21 cellular contexts compared by ENCODE assay signal in the genomic region with DNA sequence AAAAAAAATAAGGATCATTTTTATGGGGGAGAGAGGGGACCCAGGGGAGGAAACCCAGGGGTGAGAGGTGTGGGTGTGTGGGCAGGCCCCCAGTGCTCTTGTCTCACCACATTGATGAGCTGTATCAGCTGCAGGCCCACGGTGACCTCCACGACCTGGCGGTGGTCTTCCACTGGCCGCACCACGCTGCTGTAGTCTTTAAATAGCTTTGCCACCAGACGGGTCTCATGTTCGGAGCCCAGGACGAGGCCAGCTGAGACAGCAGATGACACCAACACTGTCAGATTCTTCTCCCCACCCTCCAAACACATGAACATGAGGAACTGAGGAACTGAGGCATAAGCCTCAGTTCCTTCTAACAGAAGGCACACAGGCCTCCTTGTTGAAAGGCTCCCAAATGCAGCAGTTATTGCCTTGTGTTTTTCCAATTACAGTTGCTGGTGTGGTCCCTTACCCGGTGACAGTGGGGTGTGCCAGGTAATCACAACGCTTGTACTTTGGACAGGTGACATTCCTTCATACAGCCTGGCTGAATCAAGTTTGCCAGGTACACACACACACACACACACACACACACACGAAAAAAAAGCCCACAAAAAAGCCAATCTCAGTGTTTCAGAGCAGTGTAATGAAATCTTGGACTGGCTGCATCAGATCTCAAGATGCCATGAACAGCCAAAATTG. TPM values are rescaled to one million over a fixed set of nuclear protein-coding genes. Genes with fewer than 3 reads are reported as not detected.
DNase-seq lines count a peak whose midpoint lies in the region; ATAC-seq and TF ChIP-seq lines count a peak whose summit lies in the region.
"Had no signal": no experiment of that assay in that cellular context is flagged by ENCODE, and none has a peak within 500 bp of the region (broad histone marks: within the 10 kb centered on the region; RNA-seq: fewer than 3 reads in every experiment).

No MANE protein-coding gene starts in this region.

- H3K18ac ChIP-seq in trophoblast cell (ENCODE audit: low read length) = no peak overlapping the region

- H2BK5ac ChIP-seq in trophoblast cell (ENCODE audit: low read depth, low read length, poor library complexity) = no peak overlapping the region

- H3K14ac ChIP-seq in trophoblast cell (ENCODE audit: low read length) = no peak overlapping the region

- peak overlapping the region; percentile 45 for H2AK5ac ChIP-seq in trophoblast cell (ENCODE audit: low read length)

- H3K4me1 ChIP-seq in BLaER1 (peaks cover 41% of the 10 kb centered on the region), colonic mucosa (no peaks in the 10 kb centered on the region), mucosa of descending colon (ENCODE audit: low read depth) (peaks cover 6% of the 10 kb centered on the region), trophoblast cell (ENCODE audit: control insufficient read depth in 1 of 2, insufficient read depth in 2 of 2, low read length in 2 of 2) (peaks cover 3 to 6% of the 10 kb centered on the region in 2 experiments), Karpas-422 (ENCODE audit: low read length) (no peaks in the 10 kb centered on the region)
- H3K4me1 ChIP-seq: Caco-2 had no signal

- H3K79me1 ChIP-seq in trophoblast cell (ENCODE audit: low read length) = no peaks in the 10 kb centered on the region

- intact Hi-C loops in colonic mucosa (cut with DNase I) = no loop called here
- intact Hi-C loops in mucosa of descending colon (cut with DNase I, micrococcal nuclease) = no loop called here

- H3K9me3 Mint-ChIP-seq in mesothelial cell of epicardium = no peaks in the 10 kb centered on the region
- H3K9me3 Mint-ChIP-seq: CD8-positive, alpha-beta T cell had no signal

- H3K27me3 Mint-ChIP-seq in mesothelial cell of epicardium (ENCODE audit: low read depth) = no peaks in the 10 kb centered on the region

- no peaks in the 10 kb centered on the region for H3K79me2 ChIP-seq in trophoblast cell (ENCODE audit: control insufficient read depth, insufficient read depth, low read length, poor library complexity)
- no peaks in the 10 kb centered on the region for H3K79me2 ChIP-seq in Karpas-422 (ENCODE audit: low read length)

- H3K4ac ChIP-seq in trophoblast cell (ENCODE audit: low read depth, low read length) = no peak overlapping the region

- H4K20me1 ChIP-seq in BLaER1 (no peaks in the 10 kb centered on the region), Karpas-422 (ENCODE audit: insufficient read depth, low read depth, low read length) (no peaks in the 10 kb centered on the region)

- H3K9ac ChIP-seq in BLaER1 (no peak overlapping the region), colonic mucosa (ENCODE audit: low read depth in 2 of 2, low read length in 2 of 2) (no peak overlapping the region), trophoblast cell (ENCODE audit: low read length) (no peak overlapping the region), Karpas-422 (ENCODE audit: low read length) (no peak overlapping the region)
- H3K9ac ChIP-seq: GM23248 had no signal

- TF ChIP-seq CTCF in colonic mucosa (IDR thresholded peaks at IDR 0.05) (no peak), mucosa of descending colon (IDR thresholded peaks at IDR 0.05) (no peak), mesothelial cell of epicardium (IDR thresholded peaks at IDR 0.05; ENCODE audit: unreplicated experiment) (no peak)

- H2AFZ ChIP-seq in trophoblast cell (ENCODE audit: insufficient read depth, low read length, poor library complexity) = no peak overlapping the region
- H2AFZ ChIP-seq in Karpas-422 (ENCODE audit: low read length) = no peak overlapping the region
- H2AFZ ChIP-seq: GM23248 had no signal

- H3K36me3 Mint-ChIP-seq in mesothelial cell of epicardium = no peaks in the 10 kb centered on the region
- H3K36me3 Mint-ChIP-seq: CD8-positive, alpha-beta T cell had no signal

- ATAC-seq in mucosa of descending colon = peak; percentile 94
- ATAC-seq: CD8-positive, alpha-beta T cell; K562 had no signal

- H3K9me3 ChIP-seq in BLaER1 (no peaks in the 10 kb centered on the region), colonic mucosa (no peaks in the 10 kb centered on the region), mucosa of descending colon (no peaks in the 10 kb centered on the region), trophoblast cell (ENCODE audit: insufficient read depth, low read depth, low read length) (no peaks in the 10 kb centered on the region), Karpas-422 (ENCODE audit: low read length) (no peaks in the 10 kb centered on the region)
- H3K9me3 ChIP-seq: Caco-2 had no signal

- H2BK12ac ChIP-seq in trophoblast cell (ENCODE audit: low read length) = no peak overlapping the region

- H3K27ac Mint-ChIP-seq in mesothelial cell of epicardium = no peak overlapping the region
- H3K27ac Mint-ChIP-seq: CD8-positive, alpha-beta T cell had no signal

- no peak overlapping the region for H4K12ac ChIP-seq in trophoblast cell (ENCODE audit: low read depth, low read length)

- H3K36me3 ChIP-seq in BLaER1 (no peaks in the 10 kb centered on the region), colonic mucosa (no peaks in the 10 kb centered on the region), mucosa of descending colon (ENCODE audit: low read depth) (no peaks in the 10 kb centered on the region), trophoblast cell (ENCODE audit: control insufficient read depth in 1 of 2, insufficient read depth in 2 of 2, low read length in 2 of 2) (no peaks in the 10 kb centered on the region), Karpas-422 (ENCODE audit: insufficient read depth, low read length) (no peaks in the 10 kb centered on the region)

- H4K91ac ChIP-seq in trophoblast cell (ENCODE audit: low read depth, low read length) = no peak overlapping the region

- H3K27me3 ChIP-seq in BLaER1 (no peaks in the 10 kb centered on the region), colonic mucosa (no peaks in the 10 kb centered on the region), trophoblast cell (ENCODE audit: insufficient read depth, low read length) (no peaks in the 10 kb centered on the region), Karpas-422 (ENCODE audit: low read length) (no peaks in the 10 kb centered on the region)

- no peak overlapping the region for H4K8ac ChIP-seq in trophoblast cell (ENCODE audit: low read depth, low read length)

- DNase-seq in colonic mucosa = peak; percentile 58
- peak in 2 of 3 donors; percentile 35 to 75 for DNase-seq in mucosa of descending colon
- no peak for DNase-seq in trophoblast cell
- DNase-seq in Karpas-422 = no peak
- no peak for DNase-seq in mesothelial cell of epicardium (ENCODE audit: low spot score in 2 of 2, unreplicated experiment in 2 of 2)
- no peak for DNase-seq in NCI-H226
- DNase-seq: AML-193; C1 segment of cervical spinal cord; Caco-2; CD8-positive, alpha-beta T cell; GM23248; H7; NCI-H2029; NCI-H510A; NCI-H69; SHP77 had no signal

- no peaks in the 10 kb centered on the region for H3K9me2 ChIP-seq in Karpas-422 (replicated peaks; ENCODE audit: insufficient read depth, low read length)

- H3K4me3 ChIP-seq in BLaER1 (no peak overlapping the region), colonic mucosa (no peak overlapping the region), mucosa of descending colon (no peak overlapping the region), trophoblast cell (ENCODE audit: low read depth, low read length) (no peak overlapping the region), Karpas-422 (ENCODE audit: low read length) (no peak overlapping the region)
- H3K4me3 ChIP-seq: GM23248, K562 had no signal

- H3K4me1 Mint-ChIP-seq in mesothelial cell of epicardium = peaks cover 13% of the 10 kb centered on the region

- WGBS in trophoblast cell (ENCODE audit: extremely low coverage, insufficient coverage, insufficient read length) = no CpG with 5 or more reads among the region's 11 CpGs

- H2BK120ac ChIP-seq in trophoblast cell (ENCODE audit: insufficient read depth, low read length, poor library complexity) = no peak overlapping the region

- H3K4me3 Mint-ChIP-seq in mesothelial cell of epicardium = no peak overlapping the region
- H3K4me3 Mint-ChIP-seq: CD8-positive, alpha-beta T cell had no signal

- H3K27ac ChIP-seq in BLaER1 = no peak overlapping the region
- H3K27ac ChIP-seq in colonic mucosa = no peak overlapping the region
- no peak overlapping the region for H3K27ac ChIP-seq in trophoblast cell (ENCODE audit: low read depth, low read length)
- H3K27ac ChIP-seq in Karpas-422 (ENCODE audit: low read length) = no peak overlapping the region
- H3K27ac ChIP-seq: GM23248, RWPE1 had no signal

- H3K4me2 ChIP-seq in BLaER1 = peak overlapping the region; percentile 18; the same call in 1 of the 2 replicates
- H3K4me2 ChIP-seq in trophoblast cell (ENCODE audit: low read length) = no peak overlapping the region
- H3K4me2 ChIP-seq in Karpas-422 (ENCODE audit: low read depth, low read length, poor library complexity, severe bottlenecking) = no peak overlapping the region

- no peak overlapping the region for H3K23ac ChIP-seq in trophoblast cell (ENCODE audit: low read length)

RNA-seq across cellular contexts. Expression of gene CHRNA1, which starts 4.7 kb away (rescaled TPM):
- total RNA-seq in colonic mucosa (1 to 10 TPM; 1.1 to 2.7 TPM), mucosa of descending colon (1 to 10 TPM in 2 of 3 donors, under 1 TPM in 1; 0.76 to 2.6 (median 1.4) TPM), mesothelial cell of epicardium (0.16 TPM in 1 of 3 replicates, not detected in the others)
- polyA plus RNA-seq in trophoblast cell (2013) = 0.04 TPM in 1 of 2 replicates, not detected in the other
- total RNA-seq in Karpas-422 (2014; rRNA removed; shearing (Covaris generic); ENCODE audit: low replicate concordance) = not detected in 2 replicates
- total RNA-seq: Caco-2, GM23248, H7, HT-29, K562, MCF 10A had no signal
- polyA plus RNA-seq: K562 had no signal

Comparison
In these comparisons a context has a peak if more than half of its experiments do, and no peak if none do; other contexts are left out.
1. DNase-seq: peak in colonic mucosa (single experiment) and mucosa of descending colon (2 of 3); none in trophoblast cell (0 of 2), Karpas-422 (single experiment), mesothelial cell of epicardium (0 of 2) and NCI-H226 (single experiment).